In the genomic region with DNA sequence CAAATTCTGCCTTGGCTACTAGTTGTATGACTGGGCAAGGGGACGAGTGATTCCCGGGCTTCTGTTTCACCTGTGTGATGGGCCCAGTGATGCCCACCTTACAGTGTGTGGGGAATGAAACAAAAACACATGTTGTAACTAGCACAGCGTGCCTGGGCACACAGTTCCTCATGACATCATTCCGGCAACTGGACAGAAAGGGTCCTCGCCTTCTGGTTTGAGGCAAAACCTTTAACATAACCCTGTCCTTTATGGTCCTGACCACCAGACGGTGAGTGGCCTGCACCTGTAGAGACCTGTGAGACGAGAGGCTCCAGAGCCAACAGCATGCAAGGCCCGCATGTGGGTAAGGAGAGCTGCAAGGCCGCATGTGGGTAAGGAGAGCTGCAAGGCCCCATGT, we compare ENCODE assay signal across 31 cellular contexts. TPM values are rescaled to one million over a fixed set of nuclear protein-coding genes. Genes with fewer than 3 reads are reported as not detected.
"Had no signal": no experiment of that assay in that cellular context is flagged by ENCODE, and none has a peak within 500 bp of the region (broad histone marks: within the 10 kb centered on the region; RNA-seq: fewer than 3 reads in every experiment).

No MANE protein-coding gene starts in this region.

- DNase-seq: activated CD4-positive, alpha-beta T cell treated with anti-CD3 and anti-CD28 coated beads, Interleukin-2, amount 50 U/mL, for 1 hour; activated CD4-positive, CD25-positive, alpha-beta regulatory T cell treated with anti-CD3 and anti-CD28 coated beads, Interleukin-2, amount 50 U/mL, for 72 hours; activated CD8-positive, alpha-beta T cell treated with anti-CD3 and anti-CD28 coated beads for 36 hours; activated naive CD4-positive, alpha-beta T cell; activated T-cell treated with anti-CD3 and anti-CD28 coated beads, Interleukin-2, amount 50 U/mL, for 4 hours; effector memory CD8-positive, alpha-beta T cell; heart right ventricle; mesendoderm; natural killer cell; stimulated activated CD4-positive, alpha-beta T cell treated with anti-CD3 and anti-CD28 coated beads, Interleukin-15, amount 100 ng/mL, for 24 hours; stimulated activated CD4-positive, alpha-beta T cell treated with anti-CD3 and anti-CD28 coated beads, Interleukin-2, amount 100 ng/mL, for 24 hours; stimulated activated naive CD4-positive, alpha-beta T cell; T-helper 2 cell; testis; transverse colon had no signal

- H3K27me3 Mint-ChIP-seq: activated CD8-positive, alpha-beta T cell treated with anti-CD3 and anti-CD28 coated beads for 36 hours; activated T-helper 17 cell treated with anti-CD3 and anti-CD28 coated beads, Interleukin-2, amount 50 U/mL, for 72 hours; effector memory CD8-positive, alpha-beta T cell had no signal

- H3K27ac Mint-ChIP-seq: activated CD8-positive, alpha-beta T cell treated with anti-CD3 and anti-CD28 coated beads for 36 hours; activated T-helper 17 cell treated with anti-CD3 and anti-CD28 coated beads, Interleukin-2, amount 50 U/mL, for 72 hours; progenitor cell of endocrine pancreas had no signal

- H3K4me3 Mint-ChIP-seq: activated CD8-positive, alpha-beta T cell treated with anti-CD3 and anti-CD28 coated beads for 36 hours; activated T-cell treated with anti-CD3 and anti-CD28 coated beads, Interleukin-2, amount 50 U/mL, for 4 hours; activated T-helper 17 cell treated with anti-CD3 and anti-CD28 coated beads, Interleukin-2, amount 50 U/mL, for 72 hours; effector memory CD8-positive, alpha-beta T cell; natural killer cell had no signal

- H3K9me3 Mint-ChIP-seq: activated CD8-positive, alpha-beta T cell treated with anti-CD3 and anti-CD28 coated beads for 36 hours; activated naive CD4-positive, alpha-beta T cell treated with anti-CD3 and anti-CD28 coated beads, Interleukin-2, amount 50 U/mL, for 72 hours; activated T-cell treated with anti-CD3 and anti-CD28 coated beads, Interleukin-2, amount 50 U/mL, for 4 hours; activated T-helper 17 cell treated with anti-CD3 and anti-CD28 coated beads, Interleukin-2, amount 50 U/mL, for 72 hours; effector memory CD8-positive, alpha-beta T cell; natural killer cell had no signal

- H3K4me1 Mint-ChIP-seq: activated T-helper 17 cell treated with anti-CD3 and anti-CD28 coated beads, Interleukin-2, amount 50 U/mL, for 72 hours; natural killer cell had no signal

- H3K27me3 ChIP-seq: breast epithelium, testis, transverse colon had no signal

- H3K27ac ChIP-seq: breast epithelium, coronary artery, heart right ventricle, left lung, testis, transverse colon had no signal

- H3K4me3 ChIP-seq: breast epithelium, coronary artery, heart right ventricle, left lung, lung, smooth muscle cell, testis, transverse colon had no signal

- H3K9me3 ChIP-seq: breast epithelium, heart right ventricle, left lung, testis, transverse colon had no signal

- H3K4me1 ChIP-seq: breast epithelium, left lung, transverse colon had no signal

- ATAC-seq: activated CD8-positive, alpha-beta T cell treated with anti-CD3 and anti-CD28 coated beads for 36 hours; activated naive CD4-positive, alpha-beta T cell treated with anti-CD3 and anti-CD28 coated beads, Interleukin-2, amount 50 U/mL, for 72 hours; activated T-cell treated with anti-CD3 and anti-CD28 coated beads, Interleukin-2, amount 50 U/mL, for 4 hours; activated T-helper 17 cell treated with anti-CD3 and anti-CD28 coated beads, Interleukin-2, amount 50 U/mL, for 72 hours; effector memory CD8-positive, alpha-beta T cell; left lung; natural killer cell; SK-N-SH treated with all-trans-retinoic acid at 6 μM for 48 hours had no signal

- H3K4me2 ChIP-seq: smooth muscle cell had no signal

- FAIRE-seq: endothelial cell of umbilical vein, urothelium cell line had no signal

RNA-seq across cellular contexts. Expression of a gene that starts 7.7 kb away (rescaled TPM):
- total RNA-seq: activated CD8-positive, alpha-beta T cell treated with anti-CD3 and anti-CD28 coated beads for 36 hours; activated naive CD4-positive, alpha-beta T cell treated with anti-CD3 and anti-CD28 coated beads, Interleukin-2, amount 50 U/mL, for 72 hours; activated T-cell treated with anti-CD3 and anti-CD28 coated beads, Interleukin-2, amount 50 U/mL, for 4 hours; activated T-helper 17 cell treated with anti-CD3 and anti-CD28 coated beads, Interleukin-2, amount 50 U/mL, for 72 hours; breast epithelium; endothelial cell of umbilical vein; fibroblast of lung; fibroblast of villous mesenchyme; lung; mononuclear cell; natural killer cell; omental fat pad; renal cortical epithelial cell; smooth muscle cell; transverse colon had no signal
- polyA plus RNA-seq: endothelial cell of umbilical vein, fibroblast of lung, smooth muscle cell had no signal
